In genomic region chr20:50192364-50193168, GRCh38 we compare ENCODE assay signal across 7 cellular contexts. TPM values are rescaled to one million over a fixed set of nuclear protein-coding genes. Genes with fewer than 3 reads are reported as not detected.
DNase-seq lines count a peak whose midpoint lies in the region; ATAC-seq and TF ChIP-seq lines count a peak whose summit lies in the region.

No MANE protein-coding gene starts in this region.

- ATAC-seq in GM18505 (IDR thresholded peaks at IDR 0.05; ENCODE audit: unreplicated experiment) (peak; percentile 22), foreskin keratinocyte (peak; percentile 45)

- intact Hi-C loops in testis (cut with DNase I; ENCODE audit: low total_unique reads) = loop anchor here (2.0 to 10.0 kb wide), 2 partner anchors 116 to 182 kb away; no protein-coding TSS in a partner anchor

- no peaks in the 10 kb centered on the region for H3K9me3 ChIP-seq in testis

- DNase-seq in Kasumi-1 (lab: John Stamatoyannopoulos, UW) (peak; percentile 77 to 85), SIG-M5 treated with dmso at 0.1 percent for 504 hours (lab: John Stamatoyannopoulos, UW; ENCODE audit: unreplicated experiment) (peak; percentile 98), activated gamma-delta T cell treated with Interleukin-2 at 50 U/mL for 16 hours (peak; percentile 66), foreskin keratinocyte (peak; percentile 49 to 81), nucleus accumbens (lab: John Stamatoyannopoulos, UW) (peak in 34 of 56 donors; percentile 11 to 76 (median 38)), testis (peak; percentile 88)

- H3K27ac ChIP-seq in foreskin keratinocyte (peak overlapping the region; percentile 86), testis (peak overlapping the region; percentile 96 to 98)

- TF ChIP-seq POLR2A in GM18505 (IDR thresholded peaks at IDR 0.05; ENCODE audit: borderline replicate concordance, extremely low read depth, insufficient read depth, insufficient read length) = peak; percentile 51
- TF ChIP-seq POLR2A in testis (IDR thresholded peaks at IDR 0.05) = no peak

- no peaks in the 10 kb centered on the region for H3K27me3 ChIP-seq in foreskin keratinocyte
- no peaks in the 10 kb centered on the region for H3K27me3 ChIP-seq in testis

- H3K4me1 ChIP-seq in foreskin keratinocyte (peaks cover 4% of the 10 kb centered on the region), testis (peaks cover 16% of the 10 kb centered on the region)

- TF ChIP-seq CTCF in foreskin keratinocyte (conservative IDR thresholded peaks at IDR 0.05) = no peak
- TF ChIP-seq CTCF in testis (IDR thresholded peaks at IDR 0.05) = no peak

- 2 to 6% methylated on average over 24 to 25 of the region's 25 CpGs for WGBS in testis, 2 donors

- H3K36me3 ChIP-seq in testis (ENCODE audit: low read depth, missing control alignments) = no peaks in the 10 kb centered on the region

- H3K4me3 ChIP-seq in testis = peak overlapping the region; percentile 91 to 92

RNA-seq across cellular contexts. Expression of gene CEBPB, which starts 1.9 kb away (rescaled TPM):
- total RNA-seq in foreskin keratinocyte (24.1 and 25.7 TPM in 2 replicates), testis (10 to 100 TPM; 25.9 to 40.0 TPM)
- polyA plus RNA-seq in foreskin keratinocyte (31.9 and 32.3 TPM in 2 replicates), testis (ENCODE audit: insufficient read depth, low read depth, low replicate concordance) (11.3 TPM)

RNA-seq across cellular contexts. Expression of gene PEDS1, which starts 39.0 kb away (rescaled TPM):
- total RNA-seq in foreskin keratinocyte = 58.2 and 67.4 TPM in 2 replicates
- polyA plus RNA-seq in foreskin keratinocyte = 57.0 and 65.6 TPM in 2 replicates
- total RNA-seq in testis = 10 to 100 TPM; 40.1 to 45.5 TPM
- polyA plus RNA-seq in testis (ENCODE audit: insufficient read depth, low read depth, low replicate concordance) = 39.3 TPM

Comparison
In these comparisons a context has a peak if more than half of its experiments do, and no peak if none do; other contexts are left out.
1. Peak in every context shown above with its lines: DNase-seq, ATAC-seq, H3K4me3 ChIP-seq and H3K27ac ChIP-seq.
2. DNase-seq: peak in every context shown above with its lines; median percentile 98 in SIG-M5 treated with dmso at 0.1 percent for 504 hours; 88 in testis; 81 in Kasumi-1; 66 in activated gamma-delta T cell treated with Interleukin-2 at 50 U/mL for 16 hours; 65 in foreskin keratinocyte; 38 in nucleus accumbens.